Comparison of ENCODE assay signal across 8 cellular contexts in genomic region chrX:131747173-131747572, GRCh38.
DNase-seq lines count a peak whose midpoint lies in the region; ATAC-seq and TF ChIP-seq lines count a peak whose summit lies in the region.

No MANE protein-coding gene starts in this region.

- no peaks in the 10 kb centered on the region for H3K9me3 Mint-ChIP-seq in endothelial cell (ENCODE audit: unreplicated experiment)
- peaks cover 29% of the 10 kb centered on the region for H3K9me3 Mint-ChIP-seq in nephron progenitor cell

- H3K27me3 Mint-ChIP-seq in endothelial cell (ENCODE audit: unreplicated experiment) (no peaks in the 10 kb centered on the region), nephron progenitor cell (ENCODE audit: low read depth, poor library complexity) (peaks cover 2% of the 10 kb centered on the region)

- H3K27me3 ChIP-seq in muscle layer of colon (ENCODE audit: control insufficient read depth in 1 of 2, insufficient read depth in 2 of 2, low read length in 2 of 2), result no peaks in the 10 kb centered on the region

- TF ChIP-seq CTCF in WI38 (IDR thresholded peaks at IDR 0.05; ENCODE audit: low read depth, low read length), result no peak; the same call in 1 of the 2 replicates
- no peak for TF ChIP-seq CTCF in endothelial cell (IDR thresholded peaks at IDR 0.05; ENCODE audit: unreplicated experiment)
- no peak for TF ChIP-seq CTCF in nephron progenitor cell (IDR thresholded peaks at IDR 0.05)

- TF ChIP-seq POLR2A in GM18505 (IDR thresholded peaks at IDR 0.05; ENCODE audit: borderline replicate concordance, extremely low read depth, insufficient read depth, insufficient read length), result no peak

- peak overlapping the region; percentile 69 for H3K9ac ChIP-seq in muscle layer of colon (ENCODE audit: low read length)

- ATAC-seq in GM18505 (IDR thresholded peaks at IDR 0.05; ENCODE audit: unreplicated experiment), result peak; percentile 52
- peak; percentile 46 for ATAC-seq in HG03558 (IDR thresholded peaks at IDR 0.05; ENCODE audit: extremely low read depth, unreplicated experiment)
- ATAC-seq in HG02973 (IDR thresholded peaks at IDR 0.05; ENCODE audit: unreplicated experiment), result no peak

- H3K4me3 Mint-ChIP-seq in endothelial cell (ENCODE audit: unreplicated experiment) (no peak overlapping the region), nephron progenitor cell (no peak overlapping the region)

- H3K9me3 ChIP-seq in muscle layer of colon (ENCODE audit: low read length), result no peaks in the 10 kb centered on the region

- H3K4me3 ChIP-seq in WI38 (ENCODE audit: low read depth, low read length) (peak overlapping the region; percentile 61), muscle layer of colon (ENCODE audit: low read depth in 1 of 2, low read length in 2 of 2) (peak overlapping the region; percentile 53 to 69)

- H3K27ac Mint-ChIP-seq in endothelial cell (ENCODE audit: unreplicated experiment) (no peak overlapping the region), nephron progenitor cell (no peak overlapping the region)

- no peak for DNase-seq in SKM-1 treated with dmso at 0.1 percent for 144 hours (lab: John Stamatoyannopoulos, UW; ENCODE audit: unreplicated experiment)
- DNase-seq in endothelial cell (ENCODE audit: low spot score), result no peak
- no peak for DNase-seq in nephron progenitor cell

- no peaks in the 10 kb centered on the region for H3K36me3 ChIP-seq in muscle layer of colon (ENCODE audit: insufficient read depth, low read length)

- H3K36me3 Mint-ChIP-seq in endothelial cell (ENCODE audit: low read depth, unreplicated experiment) (peaks cover 19% of the 10 kb centered on the region), nephron progenitor cell (ENCODE audit: low read depth) (peaks cover 98% of the 10 kb centered on the region)

- no peaks in the 10 kb centered on the region for H3K4me1 Mint-ChIP-seq in endothelial cell (ENCODE audit: unreplicated experiment)
- no peaks in the 10 kb centered on the region for H3K4me1 Mint-ChIP-seq in nephron progenitor cell

- H3K27ac ChIP-seq in muscle layer of colon (ENCODE audit: low read depth, low read length), result peak overlapping the region; percentile 69

- H3K4me1 ChIP-seq in muscle layer of colon (ENCODE audit: insufficient read depth, low read length), result no peaks in the 10 kb centered on the region
